Comparison of ENCODE assay signal across 9 cellular contexts in the genomic region with DNA sequence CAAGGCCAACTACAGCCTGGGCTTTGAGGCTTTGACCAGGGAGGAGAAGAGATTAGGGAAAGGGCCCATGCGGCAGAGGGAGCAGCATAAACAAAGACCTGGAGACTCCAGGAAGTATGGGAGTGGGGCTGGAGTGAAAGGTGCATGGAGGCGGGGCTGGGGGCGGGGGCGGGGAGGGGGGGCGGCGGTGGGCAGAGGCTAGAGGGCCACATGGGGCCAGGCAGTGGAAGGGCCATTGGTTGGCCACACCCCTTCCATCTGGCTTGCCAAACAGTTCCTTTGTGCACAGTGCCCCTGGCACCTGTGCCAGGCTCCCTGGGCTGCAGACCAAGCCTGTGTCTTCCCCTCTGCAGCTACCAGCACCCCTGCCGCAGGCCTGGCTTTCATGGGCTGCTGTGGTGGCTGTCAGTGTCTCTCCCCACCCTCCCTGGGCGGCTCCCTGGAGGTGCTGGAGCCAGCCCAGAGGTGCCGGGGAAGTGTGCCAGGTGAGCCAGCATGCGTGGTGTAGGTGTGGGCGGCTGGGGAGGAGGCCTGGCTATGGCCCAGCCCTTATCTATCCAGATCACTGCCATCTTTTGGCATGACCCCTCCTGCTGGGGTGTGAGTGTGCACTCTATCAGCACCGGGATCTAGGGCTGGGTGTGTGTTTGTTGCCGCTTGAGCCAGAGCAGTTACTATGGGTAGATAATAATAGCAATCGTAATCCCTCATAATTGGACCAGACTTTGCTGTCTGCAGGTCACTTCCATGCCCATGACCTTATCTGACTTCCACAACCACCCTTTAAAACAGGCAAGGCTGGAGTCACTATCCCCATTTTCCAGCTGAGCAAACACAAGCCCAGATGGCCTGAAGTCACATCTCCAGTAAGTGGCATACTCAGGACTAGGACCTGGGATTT. TPM values are rescaled to one million over a fixed set of nuclear protein-coding genes. Genes with fewer than 3 reads are reported as not detected.
DNase-seq lines count a peak whose midpoint lies in the region; ATAC-seq and TF ChIP-seq lines count a peak whose summit lies in the region.
"Had no signal": no experiment of that assay in that cellular context is flagged by ENCODE, and none has a peak within 500 bp of the region (broad histone marks: within the 10 kb centered on the region; RNA-seq: fewer than 3 reads in every experiment).

No MANE protein-coding gene starts in this region.

- peak overlapping the region; percentile 45 to 85 (median 74) for H3K9ac ChIP-seq in skeletal muscle tissue (ENCODE audit: low read depth in 1 of 3, low read length in 3 of 3)

- TF ChIP-seq CTCF in ascending aorta (IDR thresholded peaks at IDR 0.05) (no peak), coronary artery (IDR thresholded peaks at IDR 0.05) (no peak)

- no peak for ATAC-seq in GM21447 (IDR thresholded peaks at IDR 0.05; ENCODE audit: unreplicated experiment)

- H3K4me3 ChIP-seq in skeletal muscle tissue (ENCODE audit: low read length in 3 of 3) (peak overlapping the region in 2 of 3 donors; percentile 1 to 49), ascending aorta (no peak overlapping the region), coronary artery (no peak overlapping the region)
- H3K4me3 ChIP-seq: SJSA1 had no signal

- DNase-seq in HuH-7.5 (ENCODE audit: low spot score) = peak; percentile 35
- DNase-seq in NCI-H82 (lab: John Stamatoyannopoulos, UW) = peak; percentile 92
- peak; percentile 36 for DNase-seq in epithelial cell of prostate (ENCODE audit: low read depth, low spot score)
- DNase-seq in ascending aorta (ENCODE audit: low spot score in 2 of 2) = no peak
- DNase-seq in coronary artery (ENCODE audit: low spot score) = no peak
- no peak for DNase-seq in Kasumi-1 (lab: John Stamatoyannopoulos, UW)

- H3K9me3 ChIP-seq in skeletal muscle tissue (ENCODE audit: control insufficient read depth in 3 of 3, low read length in 3 of 3) (no peaks in the 10 kb centered on the region), ascending aorta (no peaks in the 10 kb centered on the region)
- H3K9me3 ChIP-seq: SJSA1 had no signal

- H3K4me1 ChIP-seq in skeletal muscle tissue (ENCODE audit: control insufficient read depth in 3 of 3, insufficient read depth in 3 of 3, low read length in 3 of 3) (peaks cover 89 to 97% (median 94%) of the 10 kb centered on the region in 3 donors), ascending aorta (peaks cover 10 to 54% of the 10 kb centered on the region in 2 donors)
- H3K4me1 ChIP-seq: SJSA1 had no signal

- intact Hi-C loops in ascending aorta (cut with DNase I) = no loop called here

- H3K27me3 ChIP-seq in skeletal muscle tissue (ENCODE audit: control insufficient read depth in 3 of 3, insufficient read depth in 3 of 3, low read length in 3 of 3) (no peaks in the 10 kb centered on the region), ascending aorta (no peaks in the 10 kb centered on the region)
- H3K27me3 ChIP-seq: SJSA1 had no signal

- H3K27ac ChIP-seq in epithelial cell of prostate (no peak overlapping the region), skeletal muscle tissue (ENCODE audit: low read depth, low read length) (peak overlapping the region; percentile 85), ascending aorta (peak overlapping the region in 1 of 2 donors; percentile 30), coronary artery (no peak overlapping the region)
- H3K27ac ChIP-seq: SJSA1 had no signal

- peaks cover 13 to 27% (median 24%) of the 10 kb centered on the region in 3 donors for H3K36me3 ChIP-seq in skeletal muscle tissue (ENCODE audit: control insufficient read depth in 3 of 3, insufficient read depth in 3 of 3, low read length in 3 of 3)
- H3K36me3 ChIP-seq in ascending aorta = peaks cover 8 to 10% of the 10 kb centered on the region in 2 donors
- H3K36me3 ChIP-seq: SJSA1 had no signal

RNA-seq across cellular contexts. Expression of gene DNMT3A, which starts 30.5 kb away (rescaled TPM):
- 62.1 TPM for total RNA-seq in skeletal muscle tissue
- total RNA-seq in ascending aorta = 33.6 TPM

Comparison
In these comparisons a context has a peak if more than half of its experiments do, and no peak if none do; other contexts are left out.
1. DNase-seq: peak in HuH-7.5 (single experiment), NCI-H82 (single experiment) and epithelial cell of prostate (single experiment); none in ascending aorta (0 of 2), coronary artery (single experiment) and Kasumi-1 (0 of 2).
2. H3K4me3 ChIP-seq: peak in skeletal muscle tissue (2 of 3); none in ascending aorta (0 of 2) and coronary artery (single experiment).